8 cellular contexts compared by ENCODE assay signal in the genomic region with DNA sequence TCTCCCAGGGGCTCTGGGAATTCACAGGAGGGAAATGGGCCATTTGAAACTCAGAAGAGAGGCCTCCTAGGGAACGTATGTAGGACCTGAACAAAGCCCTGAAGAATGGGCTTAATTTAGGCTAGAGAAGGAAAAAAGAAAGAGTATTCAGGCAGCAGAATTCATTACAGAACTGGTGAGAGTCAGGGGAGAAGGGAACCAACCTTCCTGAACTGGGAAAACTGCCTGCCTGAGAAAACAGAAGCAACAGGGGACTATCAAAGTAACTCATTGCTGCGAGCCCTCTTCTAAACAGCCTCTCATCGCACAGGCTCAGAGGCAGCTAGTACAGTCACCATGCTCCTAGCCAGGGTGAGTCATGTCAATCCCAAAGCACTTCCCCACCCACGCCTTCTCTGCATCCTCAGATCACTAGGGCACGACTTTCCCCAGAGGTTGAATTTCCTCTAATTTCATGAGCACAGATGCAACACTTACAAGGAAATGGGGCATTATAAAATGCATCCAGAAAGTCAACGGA.
A peak's percentile ranks its signal among the peaks of the same experiment; 100 is the strongest.
DNase-seq lines count a peak whose midpoint lies in the region; ATAC-seq, FAIRE-seq and TF ChIP-seq lines count a peak whose summit lies in the region.

No MANE protein-coding gene starts in this region.

- no peaks in the 10 kb centered on the region for H4K20me1 ChIP-seq in keratinocyte (ENCODE audit: control insufficient read depth, extremely low read depth, insufficient read depth, low read length)

- BruUV-seq in Calu3 (replicated peaks; lab: Mats Ljungman, UMichigan): no TSS peak

- CTCF ChIA-PET in Calu3 (lab: Charles Lee): interaction anchor here (0.7 to 2.2 kb wide), 5 partner anchors 31 to 1066 kb away, joined by 3 to 10 read pairs (median 3); no protein-coding TSS in a partner anchor

- peak; percentile 62 for ATAC-seq in GM21717 (IDR thresholded peaks at IDR 0.05; ENCODE audit: unreplicated experiment)
- no peak for ATAC-seq in HG03460 (IDR thresholded peaks at IDR 0.05; ENCODE audit: unreplicated experiment)

- no peaks in the 10 kb centered on the region for H3K27me3 Mint-ChIP-seq in Calu3 (ENCODE audit: unreplicated experiment)

- peak; percentile 95 for FAIRE-seq in keratinocyte (lab: Jason Lieb, UNC)

- H3K4me3 Mint-ChIP-seq in Calu3 (ENCODE audit: low read depth, unreplicated experiment): peak overlapping the region; percentile 27

- in situ Hi-C loops in astrocyte of the spinal cord (cut with HindIII; ENCODE audit: low sequenced_read_pairs): no loop called here

- no peaks in the 10 kb centered on the region for H3K9me1 ChIP-seq in keratinocyte (ENCODE audit: control insufficient read depth, extremely low read depth, insufficient read depth, low read length)

- peak overlapping the region; percentile 77 for H3K27ac ChIP-seq in keratinocyte (ENCODE audit: control insufficient read depth, insufficient read depth, low read length)
- H3K27ac ChIP-seq in tibial artery: peak overlapping the region in 1 of 2 donors; percentile 24

- peak overlapping the region; percentile 95 for H3K27ac Mint-ChIP-seq in Calu3 (ENCODE audit: unreplicated experiment)

- peak overlapping the region; percentile 88 for H2AFZ ChIP-seq in keratinocyte (ENCODE audit: control insufficient read depth, low read length)

- peaks cover 3% of the 10 kb centered on the region for H3K9me3 Mint-ChIP-seq in Calu3 (ENCODE audit: low read depth, unreplicated experiment)

- no peak for TF ChIP-seq CTCF in Calu3 (IDR thresholded peaks at IDR 0.05; ENCODE audit: unreplicated experiment)
- no peak for TF ChIP-seq CTCF in astrocyte of the spinal cord (IDR thresholded peaks at IDR 0.05; ENCODE audit: low read depth, low read length)
- TF ChIP-seq CTCF in keratinocyte (optimal IDR thresholded peaks at IDR 0.05 in 1 of 3, IDR thresholded peaks at IDR 0.05 in 1 of 3, conservative IDR thresholded peaks at IDR 0.05 in 1 of 3; ENCODE audit: extremely low read depth in 1 of 3, insufficient read depth in 2 of 3, low read length in 3 of 3): no peak
- no peak for TF ChIP-seq CTCF in tibial artery (IDR thresholded peaks at IDR 0.05)

- H3K9me3 ChIP-seq in keratinocyte (ENCODE audit: control insufficient read depth, low read depth, low read length): no peaks in the 10 kb centered on the region
- H3K9me3 ChIP-seq in tibial artery: no peaks in the 10 kb centered on the region

- peak overlapping the region; percentile 42 for H3K4me2 ChIP-seq in keratinocyte (ENCODE audit: control insufficient read depth, extremely low read depth, insufficient read depth, low read depth, low read length)

- H3K36me3 ChIP-seq in keratinocyte (ENCODE audit: control insufficient read depth in 2 of 2, extremely low read depth in 1 of 2, insufficient read depth in 2 of 2, low read length in 2 of 2) (no peaks in the 10 kb centered on the region), tibial artery (no peaks in the 10 kb centered on the region)

- peaks cover 74% of the 10 kb centered on the region for H3K4me1 Mint-ChIP-seq in Calu3 (ENCODE audit: low read depth, unreplicated experiment)

- H3K4me1 ChIP-seq in keratinocyte (ENCODE audit: control insufficient read depth, extremely low read depth, insufficient read depth, low read length) (peaks cover 25% of the 10 kb centered on the region), tibial artery (peaks cover 0 to 8% (median under 1%) of the 10 kb centered on the region in 4 donors)

- dilution Hi-C loops in keratinocyte (cut with MboI; ENCODE audit: extremely low pct_ligation_motif_present, low sequenced_read_pairs): no loop called here

- H3K36me3 Mint-ChIP-seq in Calu3 (ENCODE audit: insufficient read depth, unreplicated experiment): peaks cover 25% of the 10 kb centered on the region

- DNase-seq in Calu3 (peak; percentile 83), LoVo (ENCODE audit: low spot score) (peak; percentile 78), astrocyte of the spinal cord (ENCODE audit: low read depth, low spot score) (peak; percentile 89), keratinocyte (ENCODE audit: low read depth, low spot score) (peak; percentile 44), tibial artery (peak; percentile 76 to 77), NCI-H524 treated with DMSO at 0.1 percent for 48 hours (lab: John Stamatoyannopoulos, UW) (no peak)

- peak overlapping the region; percentile 46 for H3K9ac ChIP-seq in keratinocyte (ENCODE audit: control insufficient read depth, extremely low read depth, insufficient read depth, low read length)

- H3K4me3 ChIP-seq in astrocyte of the spinal cord (ENCODE audit: low read depth, low read length) (no peak overlapping the region), keratinocyte (ENCODE audit: control insufficient read depth in 2 of 3, extremely low read depth in 1 of 3, insufficient read depth in 2 of 3, low read depth in 1 of 3, low read length in 3 of 3) (no peak overlapping the region), tibial artery (no peak overlapping the region)

- no peaks in the 10 kb centered on the region for H3K27me3 ChIP-seq in keratinocyte (ENCODE audit: control insufficient read depth, extremely low read depth, insufficient read depth, low read length)
- H3K27me3 ChIP-seq in tibial artery: no peaks in the 10 kb centered on the region

- intact Hi-C loops in Calu3 (cut with micrococcal nuclease; ENCODE audit: unreplicated experiment): loop anchor here (2.0 to 5.0 kb wide), 3 partner anchors 31 to 84 kb away; no protein-coding TSS in a partner anchor
- intact Hi-C loops in tibial artery (cut with DNase I; ENCODE audit: low total_unique reads): no loop called here

- no peaks in the 10 kb centered on the region for H3K79me2 ChIP-seq in keratinocyte (ENCODE audit: control insufficient read depth, insufficient read depth, low read length)
